ENCODE assay signal across 8 cellular contexts in genomic region chr3:124928333-124929202, GRCh38. TPM values are rescaled to one million over a fixed set of nuclear protein-coding genes. Genes with fewer than 3 reads are reported as not detected.
DNase-seq lines count a peak whose midpoint lies in the region; ATAC-seq and TF ChIP-seq lines count a peak whose summit lies in the region.

No MANE protein-coding gene starts in this region.

- ATAC-seq in CD4-positive, CD25-positive, alpha-beta regulatory T cell (ENCODE audit: low read depth in 2 of 2): peak in 1 of 2 donors; percentile 56
- no peak for ATAC-seq in thoracic aorta (ENCODE audit: insufficient number of reproducible peaks, low FRiP score, low read depth)
- ATAC-seq in GM18873 (IDR thresholded peaks at IDR 0.05; ENCODE audit: low FRiP score, unreplicated experiment): no peak

- H4K91ac ChIP-seq in neuronal stem cell (ENCODE audit: low read depth, low read length, poor library complexity): no peak overlapping the region

- H3K4me1 ChIP-seq in CD4-positive, CD25-positive, alpha-beta regulatory T cell (ENCODE audit: control insufficient read depth, insufficient read depth, low read length, poor library complexity, severe bottlenecking): no peaks in the 10 kb centered on the region
- H3K4me1 ChIP-seq in OCI-LY1 (ENCODE audit: insufficient read depth, low read length, severe bottlenecking) (no peaks in the 10 kb centered on the region), fibroblast of lung (ENCODE audit: control insufficient read depth, extremely low read depth, insufficient read depth, low read length) (no peaks in the 10 kb centered on the region), neuronal stem cell (ENCODE audit: control insufficient read depth in 2 of 2, insufficient read depth in 1 of 2, low read depth in 1 of 2, low read length in 2 of 2) (no peaks in the 10 kb centered on the region), thoracic aorta (ENCODE audit: control insufficient read depth in 1 of 2, low read depth in 2 of 2) (peaks cover 0 to 7% of the 10 kb centered on the region in 2 donors)

- H3K36me3 Mint-ChIP-seq in CD4-positive, CD25-positive, alpha-beta regulatory T cell: no peaks in the 10 kb centered on the region

- H3K27ac ChIP-seq in CD4-positive, CD25-positive, alpha-beta regulatory T cell (ENCODE audit: insufficient read depth, low read length, poor library complexity, severe bottlenecking): no peak overlapping the region
- H3K27ac ChIP-seq in HL-60 (replicated peaks) (no peak overlapping the region), OCI-LY1 (ENCODE audit: low read depth, low read length, poor library complexity, severe bottlenecking) (no peak overlapping the region), fibroblast of lung (ENCODE audit: insufficient read depth, low read length) (no peak overlapping the region), neuronal stem cell (replicated peaks; ENCODE audit: low read length) (no peak overlapping the region), thoracic aorta (no peak overlapping the region)

- H2BK12ac ChIP-seq in neuronal stem cell (ENCODE audit: low read length): no peak overlapping the region

- no peaks in the 10 kb centered on the region for H3K9me2 ChIP-seq in OCI-LY1 (ENCODE audit: low read depth, low read length)

- H4K20me1 ChIP-seq in OCI-LY1 (ENCODE audit: insufficient read depth, low read length) (no peaks in the 10 kb centered on the region), fibroblast of lung (ENCODE audit: control insufficient read depth, extremely low read depth, insufficient read depth, low read length) (no peaks in the 10 kb centered on the region)

- peak; percentile 25 to 69 (median 43) for DNase-seq in CD4-positive, CD25-positive, alpha-beta regulatory T cell
- peak; percentile 2 to 30 for DNase-seq in HL-60 (ENCODE audit: low read depth in 1 of 2, low spot score in 1 of 2)
- peak; percentile 40 for DNase-seq in activated T-cell treated with anti-CD3 and anti-CD28 coated beads for 24 hours (ENCODE audit: low read depth)
- DNase-seq in fibroblast of lung (ENCODE audit: low read depth in 2 of 2): peak; percentile 61 to 82
- DNase-seq in neuronal stem cell (ENCODE audit: low spot score): peak; percentile 54
- no peak for DNase-seq in thoracic aorta (ENCODE audit: low spot score)

- H3K9ac ChIP-seq in OCI-LY1 (ENCODE audit: low read length): no peak overlapping the region
- H3K9ac ChIP-seq in fibroblast of lung (ENCODE audit: insufficient read depth, low read length): no peak overlapping the region
- no peak overlapping the region for H3K9ac ChIP-seq in neuronal stem cell (ENCODE audit: low read depth, low read length, poor library complexity)

- H3K27me3 ChIP-seq in CD4-positive, CD25-positive, alpha-beta regulatory T cell (ENCODE audit: control insufficient read depth, insufficient read depth, low read length): peaks cover 13% of the 10 kb centered on the region
- no peaks in the 10 kb centered on the region for H3K27me3 ChIP-seq in HL-60 (ENCODE audit: insufficient read depth, poor library complexity, severe bottlenecking)
- H3K27me3 ChIP-seq in OCI-LY1 (ENCODE audit: insufficient read depth, low read length): no peaks in the 10 kb centered on the region
- no peaks in the 10 kb centered on the region for H3K27me3 ChIP-seq in fibroblast of lung (ENCODE audit: control insufficient read depth, insufficient read depth, low read length)
- peaks cover 0 to 26% (median 0%) of the 10 kb centered on the region in 3 experiments for H3K27me3 ChIP-seq in neuronal stem cell (ENCODE audit: control insufficient read depth in 3 of 3, insufficient read depth in 3 of 3, low read depth in 1 of 3, low read length in 3 of 3)
- H3K27me3 ChIP-seq in thoracic aorta (replicated peaks; ENCODE audit: insufficient read depth): no peaks in the 10 kb centered on the region

- H3F3A ChIP-seq in OCI-LY1 (ENCODE audit: insufficient read depth, low read length): no peaks in the 10 kb centered on the region

- H3K4me1 Mint-ChIP-seq in CD4-positive, CD25-positive, alpha-beta regulatory T cell: peaks cover 0 to 2% (median 0%) of the 10 kb centered on the region in 4 donors

- no peak overlapping the region for H3K4me3 ChIP-seq in CD4-positive, CD25-positive, alpha-beta regulatory T cell (ENCODE audit: low read depth, low read length)
- no peak overlapping the region for H3K4me3 ChIP-seq in HL-60 (replicated peaks; ENCODE audit: insufficient read depth, low read length)
- no peak overlapping the region for H3K4me3 ChIP-seq in OCI-LY1 (ENCODE audit: low read depth, low read length, poor library complexity, severe bottlenecking)
- H3K4me3 ChIP-seq in fibroblast of lung (replicated peaks in 1 of 4; ENCODE audit: control extremely low read depth in 1 of 4, insufficient read depth in 1 of 4, low read depth in 3 of 4, low read length in 4 of 4): no peak overlapping the region
- H3K4me3 ChIP-seq in neuronal stem cell (ENCODE audit: low read length in 2 of 2): no peak overlapping the region
- no peak overlapping the region for H3K4me3 ChIP-seq in thoracic aorta

- no peak overlapping the region for H2AK5ac ChIP-seq in neuronal stem cell (ENCODE audit: low read depth, low read length)

- H3K14ac ChIP-seq in neuronal stem cell (ENCODE audit: low read length): no peak overlapping the region

- H3K27me3 Mint-ChIP-seq in CD4-positive, CD25-positive, alpha-beta regulatory T cell: peaks cover 25% of the 10 kb centered on the region

- H4K8ac ChIP-seq in neuronal stem cell (ENCODE audit: low read depth, low read length): no peak overlapping the region

- H3K4me2 ChIP-seq in OCI-LY1 (ENCODE audit: low read length): no peak overlapping the region
- no peak overlapping the region for H3K4me2 ChIP-seq in fibroblast of lung (ENCODE audit: extremely low read depth, insufficient read depth, low read length)
- no peak overlapping the region for H3K4me2 ChIP-seq in neuronal stem cell (ENCODE audit: insufficient read depth, low read length, poor library complexity, severe bottlenecking)

- no peak overlapping the region for H2BK5ac ChIP-seq in neuronal stem cell (ENCODE audit: low read length)

- H3K9me3 ChIP-seq in CD4-positive, CD25-positive, alpha-beta regulatory T cell (ENCODE audit: control insufficient read depth in 2 of 2, low read length in 2 of 2): no peaks in the 10 kb centered on the region
- H3K9me3 ChIP-seq in OCI-LY1 (ENCODE audit: low read length) (no peaks in the 10 kb centered on the region), fibroblast of lung (ENCODE audit: control insufficient read depth, insufficient read depth, low read depth, low read length) (no peaks in the 10 kb centered on the region), neuronal stem cell (replicated peaks in 1 of 2; ENCODE audit: control insufficient read depth in 2 of 2, insufficient read depth in 1 of 2, low read depth in 1 of 2, low read length in 2 of 2) (no peaks in the 10 kb centered on the region), thoracic aorta (no peaks in the 10 kb centered on the region)

- no peak overlapping the region for H3K4me3 Mint-ChIP-seq in CD4-positive, CD25-positive, alpha-beta regulatory T cell

- H2BK120ac ChIP-seq in neuronal stem cell (ENCODE audit: low read depth, low read length): no peak overlapping the region

- H3K79me1 ChIP-seq in neuronal stem cell (ENCODE audit: low read depth, low read length): no peaks in the 10 kb centered on the region

- H2BK15ac ChIP-seq in neuronal stem cell (ENCODE audit: low read length): no peak overlapping the region

- no peaks in the 10 kb centered on the region for H3K36me3 ChIP-seq in CD4-positive, CD25-positive, alpha-beta regulatory T cell (ENCODE audit: control insufficient read depth, insufficient read depth, low read length)
- H3K36me3 ChIP-seq in OCI-LY1 (ENCODE audit: insufficient read depth, low read length): no peaks in the 10 kb centered on the region
- H3K36me3 ChIP-seq in fibroblast of lung (ENCODE audit: control insufficient read depth, insufficient read depth, low read length): no peaks in the 10 kb centered on the region
- H3K36me3 ChIP-seq in neuronal stem cell (replicated peaks in 1 of 2; ENCODE audit: control insufficient read depth in 2 of 2, insufficient read depth in 2 of 2, low read length in 2 of 2): no peaks in the 10 kb centered on the region
- no peaks in the 10 kb centered on the region for H3K36me3 ChIP-seq in thoracic aorta

- peak; percentile 63 for TF ChIP-seq CTCF in HL-60 (IDR thresholded peaks at IDR 0.05; ENCODE audit: insufficient read depth, low read length)
- TF ChIP-seq CTCF in OCI-LY1 (IDR thresholded peaks at IDR 0.05; ENCODE audit: low read length): peak; percentile 74
- peak; percentile 74 to 82 for TF ChIP-seq CTCF in fibroblast of lung (conservative IDR thresholded peaks at IDR 0.05 in 1 of 2, IDR thresholded peaks at IDR 0.05 in 1 of 2; ENCODE audit: low read depth in 1 of 2, low read length in 2 of 2)
- peak; percentile 68 for TF ChIP-seq CTCF in thoracic aorta (IDR thresholded peaks at IDR 0.05)

- no peak overlapping the region for H3K4ac ChIP-seq in neuronal stem cell (ENCODE audit: low read length)

- WGBS in neuronal stem cell (ENCODE audit: extremely low coverage in 2 of 2, insufficient read length in 2 of 2, insufficient replicate concordance in 1 of 2), 2 donors: no CpG with 5 or more reads among the region's 4 CpGs

- no peak overlapping the region for H3K27ac Mint-ChIP-seq in CD4-positive, CD25-positive, alpha-beta regulatory T cell

- H2AFZ ChIP-seq in OCI-LY1 (ENCODE audit: low read length) (no peak overlapping the region), fibroblast of lung (ENCODE audit: low read length) (no peak overlapping the region), neuronal stem cell (ENCODE audit: low read length) (no peak overlapping the region)

- no peaks in the 10 kb centered on the region for H3K9me3 Mint-ChIP-seq in CD4-positive, CD25-positive, alpha-beta regulatory T cell

- H3K23ac ChIP-seq in neuronal stem cell (ENCODE audit: low read depth, low read length, poor library complexity): no peak overlapping the region

- H3K18ac ChIP-seq in neuronal stem cell (ENCODE audit: low read length): no peak overlapping the region

- H3K79me2 ChIP-seq in OCI-LY1 (ENCODE audit: insufficient read depth, low read length) (no peaks in the 10 kb centered on the region), fibroblast of lung (ENCODE audit: control insufficient read depth, insufficient read depth, low read length) (no peaks in the 10 kb centered on the region)

RNA-seq across cellular contexts. Expression of gene MUC13, which starts 6.0 kb away (rescaled TPM):
- 0.49 TPM for total RNA-seq in CD4-positive, CD25-positive, alpha-beta regulatory T cell
- not detected for polyA plus RNA-seq in CD4-positive, CD25-positive, alpha-beta regulatory T cell
- total RNA-seq in fibroblast of lung: under 0.01 TPM in 1 of 2 replicates, not detected in the other
- not detected in 2 replicates for polyA plus RNA-seq in fibroblast of lung
- not detected in 2 replicates for polyA plus RNA-seq in fibroblast of lung (2012)
- polyA minus RNA-seq in fibroblast of lung (ENCODE audit: low replicate concordance): not detected in 2 replicates
- polyA plus RNA-seq in neuronal stem cell (2013, experiment 1 of 2): not detected
- polyA plus RNA-seq in neuronal stem cell (2013, experiment 2 of 2): 0.01 TPM
- total RNA-seq in thoracic aorta: under 1 TPM in 1 of 2 donors, not detected in 1; 0.49 TPM

RNA-seq across cellular contexts. Expression of gene ITGB5, which starts 41.4 kb away (rescaled TPM):
- 4.5 TPM for total RNA-seq in CD4-positive, CD25-positive, alpha-beta regulatory T cell
- under 1 TPM in 3 of 4 donors, not detected in 1; 0.15 to 0.21 (median 0.18) TPM for polyA plus RNA-seq in CD4-positive, CD25-positive, alpha-beta regulatory T cell
- total RNA-seq in fibroblast of lung: 135 and 196 TPM in 2 replicates
- polyA plus RNA-seq in fibroblast of lung: 99.7 and 121 TPM in 2 replicates
- polyA plus RNA-seq in fibroblast of lung (2012): 148 and 196 TPM in 2 replicates
- polyA minus RNA-seq in fibroblast of lung (ENCODE audit: low replicate concordance): 316 and 374 TPM in 2 replicates
- 57.5 TPM for polyA plus RNA-seq in neuronal stem cell (2013, experiment 1 of 2)
- 59.2 TPM for polyA plus RNA-seq in neuronal stem cell (2013, experiment 2 of 2)
- total RNA-seq in thoracic aorta: 100 to 1,000 TPM; 576 to 592 TPM

Comparison
In these comparisons a context has a peak if more than half of its experiments do, and no peak if none do; other contexts are left out.
1. RNA of gene ITGB5, which starts 41.4 kb away (total RNA-seq): 576 to 592 TPM in thoracic aorta and 135 to 196 TPM in fibroblast of lung; 4.5 TPM in CD4-positive, CD25-positive, alpha-beta regulatory T cell (single experiment); every median in the first group is over 10 times any median in the second.
2. Peak in every context shown above with its lines, with median percentiles within 50 percentile points of each other: CTCF ChIP-seq.